ENCODE assay signal across 11 cellular contexts in the genomic region with DNA sequence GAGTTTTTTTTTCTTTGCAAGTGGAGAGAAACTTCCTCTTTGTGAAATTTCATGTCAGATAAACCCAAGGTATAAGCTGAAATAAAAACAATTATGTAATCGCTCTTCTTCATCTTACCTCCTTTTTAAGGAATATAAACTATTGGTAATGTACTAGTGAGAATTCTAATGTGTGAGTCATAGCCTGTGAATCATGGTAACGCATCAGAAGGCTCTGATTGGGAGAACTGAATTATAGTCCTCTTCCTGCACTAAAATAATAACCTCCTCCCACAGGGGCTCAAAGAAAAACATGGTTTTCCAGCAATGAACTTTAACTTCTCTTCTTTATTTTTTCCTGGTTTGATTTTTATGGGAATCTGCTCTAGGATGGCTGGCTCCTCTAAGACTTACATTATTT. TPM values are rescaled to one million over a fixed set of nuclear protein-coding genes. Genes with fewer than 3 reads are reported as not detected.
DNase-seq lines count a peak whose midpoint lies in the region; ATAC-seq and FAIRE-seq lines count a peak whose summit lies in the region.
"Had no signal": no experiment of that assay in that cellular context is flagged by ENCODE, and none has a peak within 500 bp of the region (broad histone marks: within the 10 kb centered on the region; RNA-seq: fewer than 3 reads in every experiment).

No MANE protein-coding gene starts in this region.

- no peak for ATAC-seq in GM19351 (IDR thresholded peaks at IDR 0.05; ENCODE audit: unreplicated experiment)
- ATAC-seq: heart left ventricle had no signal

- peak; percentile 94 for FAIRE-seq in endometrium (lab: Jason Lieb, UNC)

- DNase-seq in H4 (ENCODE audit: low spot score) (peak; percentile 53), OCI-M1 (lab: John Stamatoyannopoulos, UW) (peak; percentile 25), pulmonary artery endothelial cell (ENCODE audit: low read depth, low spot score) (peak; percentile 32), HK-2 (ENCODE audit: unreplicated experiment) (no peak), NCI-H345 (lab: John Stamatoyannopoulos, UW) (no peak), HT-29 (ENCODE audit: low spot score) (no peak)
- DNase-seq: activated CD4-positive, CD25-positive, alpha-beta regulatory T cell treated with anti-CD3 and anti-CD28 coated beads, Interleukin-2, amount 50 U/mL, for 72 hours; heart left ventricle; naive B cell had no signal

RNA-seq across cellular contexts. Expression of gene COX20, which starts 57.1 kb away (rescaled TPM):
- 58.4 and 71.7 TPM in 2 replicates for total RNA-seq in H4 (2014; rRNA removed; shearing (Covaris generic))
- total RNA-seq in pulmonary artery endothelial cell, result 11.3 and 19.8 TPM in 2 replicates
- 16.1 and 18.8 TPM in 2 replicates for total RNA-seq in HT-29 (2014; rRNA removed; shearing (Covaris generic))

Comparison
In these comparisons a context has a peak if more than half of its experiments do, and no peak if none do; other contexts are left out.
1. DNase-seq: peak in H4 (single experiment), OCI-M1 (single experiment) and pulmonary artery endothelial cell (single experiment); none in HK-2 (single experiment), NCI-H345 (single experiment) and HT-29 (single experiment).